8 cellular contexts compared by ENCODE assay signal in the genomic region with DNA sequence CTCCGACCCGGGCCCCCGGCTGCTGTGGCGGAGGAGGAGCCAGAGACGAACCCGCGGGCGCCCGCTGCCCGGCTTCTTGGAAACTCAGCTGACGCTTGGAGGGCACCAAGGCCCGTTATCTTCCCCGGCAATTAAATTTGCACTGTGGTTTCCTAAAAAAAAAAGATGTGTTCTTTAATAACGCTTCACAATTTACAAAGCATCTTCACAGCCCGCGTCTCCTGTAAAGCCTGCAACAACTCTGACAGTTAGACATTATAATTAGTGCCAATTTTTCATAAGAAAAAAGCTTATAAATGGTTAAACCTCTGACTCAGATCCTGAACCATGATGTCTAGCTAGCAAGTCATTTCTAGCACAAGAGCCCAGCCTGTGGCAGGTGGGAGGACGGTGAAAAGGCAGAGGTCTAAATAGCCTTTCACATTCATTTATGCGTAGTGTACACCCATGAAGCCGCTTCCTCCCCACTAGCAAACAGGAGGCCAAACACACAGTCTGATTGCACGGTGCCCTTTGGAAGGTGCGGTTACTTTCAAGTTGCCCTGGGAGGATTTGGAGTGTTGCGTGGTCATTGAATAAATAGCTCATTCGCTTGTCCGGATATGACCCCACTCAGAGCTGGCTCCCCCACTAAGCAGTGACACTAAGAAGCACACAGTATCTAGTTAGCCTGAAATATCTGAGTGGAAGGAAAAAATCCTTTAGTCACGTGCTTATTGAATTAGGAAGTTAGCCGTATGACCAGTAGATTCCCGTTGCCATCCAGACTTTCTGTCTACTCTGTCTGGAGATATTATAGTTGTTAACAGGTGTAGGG. TPM values are rescaled to one million over a fixed set of nuclear protein-coding genes. Genes with fewer than 3 reads are reported as not detected.
DNase-seq lines count a peak whose midpoint lies in the region; ATAC-seq, FAIRE-seq and TF ChIP-seq lines count a peak whose summit lies in the region.

No MANE protein-coding gene starts in this region.

- H3K36me3 ChIP-seq in BJ (ENCODE audit: control insufficient read depth, insufficient read depth, low read length) (no peaks in the 10 kb centered on the region), Panc1 (ENCODE audit: control insufficient read depth, insufficient read depth, low read length) (no peaks in the 10 kb centered on the region), osteoblast (ENCODE audit: insufficient read depth, low read length) (no peaks in the 10 kb centered on the region)

- H3K27ac ChIP-seq in Panc1 (ENCODE audit: low read length): peak overlapping the region; percentile 93
- H3K27ac ChIP-seq in osteoblast (ENCODE audit: low read depth, low read length): peak overlapping the region; percentile 79

- BruUV-seq in Panc1 (replicated peaks; lab: Mats Ljungman, UMichigan): TSS peak; percentile 87

- H4K20me1 ChIP-seq in osteoblast (ENCODE audit: insufficient read depth, low read length): no peaks in the 10 kb centered on the region

- H3K27ac Mint-ChIP-seq in activated T-helper 2 cell treated with anti-CD3 and anti-CD28 coated beads, Interferon-gamma antibody, Interleukin-2, Interleukin-4, amounts not matched to agents 10 μg/mL and 5 μg/mL and 100 μg/mL, durations not matched to agents 14 hours and 24 hours and 36 hours: peak overlapping the region; percentile 98

- no peaks in the 10 kb centered on the region for H3K27me3 Mint-ChIP-seq in activated T-helper 2 cell treated with anti-CD3 and anti-CD28 coated beads, Interferon-gamma antibody, Interleukin-2, Interleukin-4, amounts not matched to agents 10 μg/mL and 5 μg/mL and 100 μg/mL, durations not matched to agents 14 hours and 24 hours and 36 hours (ENCODE audit: low read depth)

- H3K4me1 ChIP-seq in Panc1 (ENCODE audit: control insufficient read depth, insufficient read depth, low read length): peaks cover 25% of the 10 kb centered on the region
- peaks cover 30% of the 10 kb centered on the region for H3K4me1 ChIP-seq in osteoblast (ENCODE audit: insufficient read depth, low read length)

- H3K4me3 ChIP-seq in BJ (ENCODE audit: low read depth, low read length) (peak overlapping the region; percentile 72), Panc1 (ENCODE audit: low read depth in 2 of 2, low read length in 2 of 2) (peak overlapping the region; percentile 64 to 68), osteoblast (ENCODE audit: insufficient read depth, low read length) (peak overlapping the region; percentile 74)

- peak overlapping the region; percentile 90 for H3K4me3 Mint-ChIP-seq in activated T-helper 2 cell treated with anti-CD3 and anti-CD28 coated beads, Interferon-gamma antibody, Interleukin-2, Interleukin-4, amounts not matched to agents 10 μg/mL and 5 μg/mL and 100 μg/mL, durations not matched to agents 14 hours and 24 hours and 36 hours (ENCODE audit: low read depth)

- in situ Hi-C loops in Panc1 (cut with HindIII; ENCODE audit: low pct_unique_long_range_greater_than_20kb, low sequenced_read_pairs): no loop called here

- H3K4me2 ChIP-seq in osteoblast (ENCODE audit: insufficient read depth, low read length): peak overlapping the region; percentile 95

- H2AFZ ChIP-seq in osteoblast (ENCODE audit: low read length): peak overlapping the region; percentile 65

- H3K79me2 ChIP-seq in osteoblast (ENCODE audit: insufficient read depth, low read length): peaks cover 20% of the 10 kb centered on the region

- H3K9me3 ChIP-seq in Panc1 (ENCODE audit: control insufficient read depth, insufficient read depth, low read depth, low read length) (no peaks in the 10 kb centered on the region), osteoblast (ENCODE audit: low read depth, low read length) (no peaks in the 10 kb centered on the region)

- H3K27me3 ChIP-seq in BJ (ENCODE audit: control insufficient read depth, insufficient read depth, low read length) (no peaks in the 10 kb centered on the region), Panc1 (ENCODE audit: control insufficient read depth, insufficient read depth, low read length) (no peaks in the 10 kb centered on the region), osteoblast (ENCODE audit: insufficient read depth, low read length) (no peaks in the 10 kb centered on the region)

- intact Hi-C loops in Panc1 (cut with micrococcal nuclease; ENCODE audit: unreplicated experiment): no loop called here
- intact Hi-C loops in activated T-helper 2 cell treated with anti-CD3 and anti-CD28 coated beads, Interferon-gamma antibody, Interleukin-2, Interleukin-4, amounts not matched to agents 10 μg/mL and 5 μg/mL and 100 μg/mL, durations not matched to agents 14 hours and 24 hours and 36 hours (cut with micrococcal nuclease): loop anchor here (1.0 to 10.0 kb wide), 4 partner anchors 8 to 999 kb away; no protein-coding TSS in a partner anchor

- ATAC-seq in HG03354 (IDR thresholded peaks at IDR 0.05; ENCODE audit: poor library complexity, severe bottlenecking, unreplicated experiment): peak; percentile 67
- peak; percentile 50 for ATAC-seq in Panc1

- no peak for DNase-seq in BJ (ENCODE audit: low read depth)
- DNase-seq in Panc1 (ENCODE audit: low read depth, low spot score): no peak
- DNase-seq in activated T-helper 2 cell treated with anti-CD3 and anti-CD28 coated beads, Interferon-gamma antibody, Interleukin-2, Interleukin-4, amounts not matched to agents 10 μg/mL and 5 μg/mL and 100 μg/mL, durations not matched to agents 14 hours and 24 hours and 36 hours (ENCODE audit: low spot score): peak; percentile 53
- DNase-seq in frontal cortex (ENCODE audit: low spot score in 2 of 2): peak; percentile 28 to 32
- peak; percentile 90 for DNase-seq in osteoblast (ENCODE audit: insufficient read length, low spot score, missing footprints)
- DNase-seq in ureter (ENCODE audit: low spot score): peak; percentile 59

- peaks cover 3% of the 10 kb centered on the region for H3K36me3 Mint-ChIP-seq in activated T-helper 2 cell treated with anti-CD3 and anti-CD28 coated beads, Interferon-gamma antibody, Interleukin-2, Interleukin-4, amounts not matched to agents 10 μg/mL and 5 μg/mL and 100 μg/mL, durations not matched to agents 14 hours and 24 hours and 36 hours (ENCODE audit: low read depth)

- peaks cover 36% of the 10 kb centered on the region for H3K4me1 Mint-ChIP-seq in activated T-helper 2 cell treated with anti-CD3 and anti-CD28 coated beads, Interferon-gamma antibody, Interleukin-2, Interleukin-4, amounts not matched to agents 10 μg/mL and 5 μg/mL and 100 μg/mL, durations not matched to agents 14 hours and 24 hours and 36 hours (ENCODE audit: low read depth)

- no peak for FAIRE-seq in frontal cortex (lab: Jason Lieb, UNC)

- CTCF ChIA-PET in BJ (lab: Yijun Ruan, JAX) (interaction anchor here (0.6 to 7.7 kb wide), 7 partner anchors 9 to 516 kb away, joined by 3 to 65 read pairs (median 5); no protein-coding TSS in a partner anchor), Panc1 (lab: Charles Lee) (no interaction called here)

- POLR2A ChIA-PET in BJ (lab: Charles Lee) (interaction anchor here (0.6 kb wide), 1 partner anchor 147 kb away, joined by 14 read pairs; no protein-coding TSS in a partner anchor), Panc1 (lab: Charles Lee) (interaction anchor here (0.6 kb wide), 1 partner anchor 507 kb away, joined by 3 read pairs; no protein-coding TSS in a partner anchor)

- peak; percentile 52 for TF ChIP-seq POLR2A in GM19193 (IDR thresholded peaks at IDR 0.05; ENCODE audit: extremely low read depth, insufficient read depth, insufficient read length)

- no peaks in the 10 kb centered on the region for H3K9me3 Mint-ChIP-seq in activated T-helper 2 cell treated with anti-CD3 and anti-CD28 coated beads, Interferon-gamma antibody, Interleukin-2, Interleukin-4, amounts not matched to agents 10 μg/mL and 5 μg/mL and 100 μg/mL, durations not matched to agents 14 hours and 24 hours and 36 hours

- no peak for TF ChIP-seq CTCF in BJ (IDR thresholded peaks at IDR 0.05; ENCODE audit: insufficient read depth, low read depth, low read length)
- TF ChIP-seq CTCF in Panc1 (IDR thresholded peaks at IDR 0.05): no peak
- TF ChIP-seq CTCF in osteoblast (IDR thresholded peaks at IDR 0.05; ENCODE audit: extremely low read depth, low read depth, low read length): no peak

RNA-seq across cellular contexts. Expression of gene ARSB, which starts 0.5 kb away (rescaled TPM):
- polyA plus RNA-seq in BJ (2011; rRNA removed): 26.7 and 27.7 TPM in 2 replicates
- polyA minus RNA-seq in BJ (2011; rRNA and poly(A)+ RNA removed): 12.1 and 14.4 TPM in 2 replicates
- 18.1 TPM for total RNA-seq in Panc1 (2021; ENCODE audit: unreplicated experiment)
- polyA plus RNA-seq in Panc1 (2012; ENCODE audit: insufficient read length): 8.8 TPM
- 19.0 and 19.6 TPM in 2 replicates for total RNA-seq in activated T-helper 2 cell treated with anti-CD3 and anti-CD28 coated beads, Interferon-gamma antibody, Interleukin-2, Interleukin-4, amounts not matched to agents 10 μg/mL and 5 μg/mL and 100 μg/mL, durations not matched to agents 14 hours and 24 hours and 36 hours
- total RNA-seq in frontal cortex: 20.4 TPM
- 33.6 and 38.4 TPM in 2 replicates for total RNA-seq in osteoblast
- 9.9 TPM for total RNA-seq in ureter

Comparison
In these comparisons a context has a peak if more than half of its experiments do, and no peak if none do; other contexts are left out.
1. DNase-seq: peak in activated T-helper 2 cell treated with anti-CD3 and anti-CD28 coated beads, Interferon-gamma antibody, Interleukin-2, Interleukin-4, amounts not matched to agents 10 μg/mL and 5 μg/mL and 100 μg/mL, durations not matched to agents 14 hours and 24 hours and 36 hours (single experiment), frontal cortex (2 of 2), osteoblast (single experiment) and ureter (single experiment); none in BJ (single experiment) and Panc1 (single experiment).
2. Peak in every context shown above with its lines, with median percentiles within 50 percentile points of each other: H3K4me3 ChIP-seq.